In the genomic region with DNA sequence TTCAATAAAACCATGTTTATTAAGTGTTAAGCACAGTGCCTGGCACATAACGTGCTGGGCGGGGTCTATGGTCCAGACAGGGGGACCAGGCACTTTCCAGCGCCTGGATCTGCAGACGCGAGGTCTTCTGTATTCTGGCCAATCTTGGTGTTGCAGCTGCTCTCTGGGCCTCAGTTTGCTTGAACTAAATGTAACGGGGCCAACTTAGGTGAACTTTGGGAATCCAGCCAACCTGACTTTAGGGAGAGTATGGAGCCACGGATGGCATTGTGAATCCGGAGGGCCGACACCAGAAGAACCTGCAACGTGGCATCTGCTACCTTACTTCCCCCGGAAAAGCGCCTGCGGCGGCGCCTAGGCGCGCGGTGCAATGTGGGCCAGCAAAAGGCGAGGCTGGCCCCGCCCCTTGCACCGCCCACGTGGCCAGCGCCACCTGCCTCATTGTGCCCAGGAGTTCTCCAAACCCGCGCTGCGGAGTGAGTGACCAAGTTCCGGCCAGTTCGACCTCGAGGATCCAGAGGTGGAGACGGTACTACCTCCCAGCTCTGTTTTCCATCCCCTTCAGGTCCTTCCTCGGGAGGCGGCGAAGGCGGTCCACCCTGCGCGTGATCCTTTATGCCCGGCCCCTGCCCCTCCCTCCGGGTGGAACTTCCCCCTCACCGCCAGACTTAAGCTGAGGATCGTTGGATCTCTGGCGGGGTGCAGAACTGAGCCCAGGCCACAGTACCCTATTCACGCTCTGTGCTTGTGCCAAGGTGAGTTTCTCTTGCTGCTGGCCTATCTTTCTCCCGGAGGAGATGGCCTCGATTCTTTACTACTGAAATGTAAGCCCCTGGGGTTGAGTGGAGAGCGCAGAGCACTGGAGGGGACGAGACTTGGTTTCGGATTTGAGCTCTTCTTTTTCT, we compare ENCODE assay signal across 1 cellular context.
A peak's percentile ranks its signal among the peaks of the same experiment; 100 is the strongest.
TF ChIP-seq lines count a peak whose summit lies in the region.

Gene AKR1A1 (plus strand): TSS at position 426 of the 905 bp plus-strand sequence. CDS start 10,969 bp downstream, outside the sequence.

TF ChIP-seq in GM23338, 12 proteins besides CTCF, POLR2A, EP300 and RAD21:
- TF ChIP-seq ZNF114 (CRISPR knock-in tag; IDR thresholded peaks at IDR 0.05) (no peak), NANOG (IDR thresholded peaks at IDR 0.05; ENCODE audit: borderline replicate concordance) (no peak), JUNB (IDR thresholded peaks at IDR 0.05; ENCODE audit: unreplicated experiment) (no peak), ETS1 (IDR thresholded peaks at IDR 0.05) (peak; percentile 63), STAT1 (IDR thresholded peaks at IDR 0.05; ENCODE audit: unreplicated experiment) (peak; percentile 85), CREB1 (CRISPR knock-in tag; IDR thresholded peaks at IDR 0.05; ENCODE audit: low read depth) (peak; percentile 27; the same call in 1 of the 2 replicates), ZNF331 (CRISPR knock-in tag; IDR thresholded peaks at IDR 0.05; ENCODE audit: low read depth) (no peak), EZH2phosphoT487 (IDR thresholded peaks at IDR 0.05; ENCODE audit: unreplicated experiment) (no peak), POLR2AphosphoS5 (IDR thresholded peaks at IDR 0.05; ENCODE audit: low read depth) (peak; percentile 99), REST (IDR thresholded peaks at IDR 0.05; ENCODE audit: unreplicated experiment) (no peak), EZH2 (IDR thresholded peaks at IDR 0.05; ENCODE audit: low read depth, unreplicated experiment) (no peak)
- TF ChIP-seq, protein P1, sequence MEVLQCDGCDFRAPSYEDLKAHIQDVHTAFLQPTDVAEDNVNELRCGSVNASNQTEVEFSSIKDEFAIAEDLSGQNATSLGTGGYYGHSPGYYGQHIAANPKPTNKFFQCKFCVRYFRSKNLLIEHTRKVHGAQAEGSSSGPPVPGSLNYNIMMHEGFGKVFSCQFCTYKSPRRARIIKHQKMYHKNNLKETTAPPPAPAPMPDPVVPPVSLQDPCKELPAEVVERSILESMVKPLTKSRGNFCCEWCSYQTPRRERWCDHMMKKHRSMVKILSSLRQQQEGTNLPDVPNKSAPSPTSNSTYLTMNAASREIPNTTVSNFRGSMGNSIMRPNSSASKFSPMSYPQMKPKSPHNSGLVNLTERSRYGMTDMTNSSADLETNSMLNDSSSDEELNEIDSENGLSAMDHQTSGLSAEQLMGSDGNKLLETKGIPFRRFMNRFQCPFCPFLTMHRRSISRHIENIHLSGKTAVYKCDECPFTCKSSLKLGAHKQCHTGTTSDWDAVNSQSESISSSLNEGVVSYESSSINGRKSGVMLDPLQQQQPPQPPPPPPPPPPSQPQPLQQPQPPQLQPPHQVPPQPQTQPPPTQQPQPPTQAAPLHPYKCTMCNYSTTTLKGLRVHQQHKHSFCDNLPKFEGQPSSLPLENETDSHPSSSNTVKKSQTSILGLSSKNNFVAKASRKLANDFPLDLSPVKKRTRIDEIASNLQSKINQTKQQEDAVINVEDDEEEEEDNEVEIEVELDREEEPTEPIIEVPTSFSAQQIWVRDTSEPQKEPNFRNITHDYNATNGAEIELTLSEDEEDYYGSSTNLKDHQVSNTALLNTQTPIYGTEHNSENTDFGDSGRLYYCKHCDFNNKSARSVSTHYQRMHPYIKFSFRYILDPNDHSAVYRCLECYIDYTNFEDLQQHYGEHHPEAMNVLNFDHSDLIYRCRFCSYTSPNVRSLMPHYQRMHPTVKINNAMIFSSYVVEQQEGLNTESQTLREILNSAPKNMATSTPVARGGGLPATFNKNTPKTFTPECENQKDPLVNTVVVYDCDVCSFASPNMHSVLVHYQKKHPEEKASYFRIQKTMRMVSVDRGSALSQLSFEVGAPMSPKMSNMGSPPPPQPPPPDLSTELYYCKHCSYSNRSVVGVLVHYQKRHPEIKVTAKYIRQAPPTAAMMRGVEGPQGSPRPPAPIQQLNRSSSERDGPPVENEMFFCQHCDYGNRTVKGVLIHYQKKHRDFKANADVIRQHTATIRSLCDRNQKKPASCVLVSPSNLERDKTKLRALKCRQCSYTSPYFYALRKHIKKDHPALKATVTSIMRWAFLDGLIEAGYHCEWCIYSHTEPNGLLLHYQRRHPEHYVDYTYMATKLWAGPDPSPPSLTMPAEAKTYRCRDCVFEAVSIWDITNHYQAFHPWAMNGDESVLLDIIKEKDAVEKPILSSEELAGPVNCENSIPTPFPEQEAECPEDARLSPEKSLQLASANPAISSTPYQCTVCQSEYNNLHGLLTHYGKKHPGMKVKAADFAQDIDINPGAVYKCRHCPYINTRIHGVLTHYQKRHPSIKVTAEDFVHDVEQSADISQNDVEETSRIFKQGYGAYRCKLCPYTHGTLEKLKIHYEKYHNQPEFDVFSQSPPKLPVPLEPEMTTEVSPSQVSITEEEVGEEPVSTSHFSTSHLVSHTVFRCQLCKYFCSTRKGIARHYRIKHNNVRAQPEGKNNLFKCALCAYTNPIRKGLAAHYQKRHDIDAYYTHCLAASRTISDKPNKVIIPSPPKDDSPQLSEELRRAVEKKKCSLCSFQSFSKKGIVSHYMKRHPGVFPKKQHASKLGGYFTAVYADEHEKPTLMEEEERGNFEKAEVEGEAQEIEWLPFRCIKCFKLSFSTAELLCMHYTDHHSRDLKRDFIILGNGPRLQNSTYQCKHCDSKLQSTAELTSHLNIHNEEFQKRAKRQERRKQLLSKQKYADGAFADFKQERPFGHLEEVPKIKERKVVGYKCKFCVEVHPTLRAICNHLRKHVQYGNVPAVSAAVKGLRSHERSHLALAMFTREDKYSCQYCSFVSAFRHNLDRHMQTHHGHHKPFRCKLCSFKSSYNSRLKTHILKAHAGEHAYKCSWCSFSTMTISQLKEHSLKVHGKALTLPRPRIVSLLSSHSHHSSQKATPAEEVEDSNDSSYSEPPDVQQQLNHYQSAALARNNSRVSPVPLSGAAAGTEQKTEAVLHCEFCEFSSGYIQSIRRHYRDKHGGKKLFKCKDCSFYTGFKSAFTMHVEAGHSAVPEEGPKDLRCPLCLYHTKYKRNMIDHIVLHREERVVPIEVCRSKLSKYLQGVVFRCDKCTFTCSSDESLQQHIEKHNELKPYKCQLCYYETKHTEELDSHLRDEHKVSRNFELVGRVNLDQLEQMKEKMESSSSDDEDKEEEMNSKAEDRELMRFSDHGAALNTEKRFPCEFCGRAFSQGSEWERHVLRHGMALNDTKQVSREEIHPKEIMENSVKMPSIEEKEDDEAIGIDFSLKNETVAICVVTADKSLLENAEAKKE (CRISPR knock-in tag; IDR thresholded peaks at IDR 0.05) = 0 out of 2 replicates have a peak, but pooled peaks have one; percentile 12
